In genomic region chr10:123241391-123242141, GRCh38 we compare ENCODE assay signal across 8 cellular contexts.
DNase-seq lines count a peak whose midpoint lies in the region; ATAC-seq lines count a peak whose summit lies in the region.

No MANE protein-coding gene starts in this region.

- H3K27ac ChIP-seq in KOPT-K1 (ENCODE audit: low read depth, low read length, poor library complexity, severe bottlenecking) (peak overlapping the region; percentile 36), trophoblast cell (ENCODE audit: low read depth, low read length) (no peak overlapping the region)
- H3K27ac ChIP-seq in naive thymus-derived CD4-positive, alpha-beta T cell (ENCODE audit: low read depth, low read length): peak overlapping the region; percentile 85

- H3K4ac ChIP-seq in trophoblast cell (ENCODE audit: low read depth, low read length): no peak overlapping the region

- no peaks in the 10 kb centered on the region for H3K27me3 Mint-ChIP-seq in naive thymus-derived CD4-positive, alpha-beta T cell

- H3K4me1 ChIP-seq in naive thymus-derived CD4-positive, alpha-beta T cell (ENCODE audit: control insufficient read depth in 2 of 2, insufficient read depth in 2 of 2, low read length in 2 of 2): peaks cover 24 to 25% of the 10 kb centered on the region in 2 donors
- H3K4me1 ChIP-seq in trophoblast cell (ENCODE audit: control insufficient read depth in 1 of 2, insufficient read depth in 2 of 2, low read length in 2 of 2): no peaks in the 10 kb centered on the region

- CTCF ChIA-PET in naive thymus-derived CD4-positive, alpha-beta T cell (lab: Charles Lee): interaction anchor here (0.8 to 1.8 kb wide), 3 partner anchors 11 to 102 kb away, joined by 3 to 9 read pairs (median 4); partner anchors contain the start of gene BUB3

- H3K14ac ChIP-seq in trophoblast cell (ENCODE audit: low read length): no peak overlapping the region

- peak overlapping the region; percentile 46 to 87 (median 74) for H3K4me3 Mint-ChIP-seq in naive thymus-derived CD4-positive, alpha-beta T cell

- peaks cover 10 to 43% (median 42%) of the 10 kb centered on the region in 7 donors for H3K4me1 Mint-ChIP-seq in naive thymus-derived CD4-positive, alpha-beta T cell

- WGBS in trophoblast cell (ENCODE audit: extremely low coverage, insufficient coverage, insufficient read length): no CpG with 5 or more reads among the region's 7 CpGs

- no peak overlapping the region for H3K9ac ChIP-seq in trophoblast cell (ENCODE audit: low read length)

- H4K8ac ChIP-seq in trophoblast cell (ENCODE audit: low read depth, low read length): no peak overlapping the region

- no peaks in the 10 kb centered on the region for H3K79me2 ChIP-seq in trophoblast cell (ENCODE audit: control insufficient read depth, insufficient read depth, low read length, poor library complexity)

- peaks cover 0 to 13% (median 2%) of the 10 kb centered on the region in 11 donors for H3K9me3 Mint-ChIP-seq in naive thymus-derived CD4-positive, alpha-beta T cell

- no peaks in the 10 kb centered on the region for H3K9me3 ChIP-seq in KOPT-K1 (ENCODE audit: insufficient read depth, low read length, poor library complexity, severe bottlenecking)
- H3K9me3 ChIP-seq in naive thymus-derived CD4-positive, alpha-beta T cell (ENCODE audit: control insufficient read depth in 2 of 3, low read length in 3 of 3): no peaks in the 10 kb centered on the region
- H3K9me3 ChIP-seq in trophoblast cell (ENCODE audit: insufficient read depth, low read depth, low read length): no peaks in the 10 kb centered on the region

- peak overlapping the region; percentile 29 for H3K4me3 ChIP-seq in naive thymus-derived CD4-positive, alpha-beta T cell (ENCODE audit: low read length)
- H3K4me3 ChIP-seq in trophoblast cell (ENCODE audit: low read depth, low read length): no peak overlapping the region

- intact Hi-C loops in naive thymus-derived CD4-positive, alpha-beta T cell (cut with micrococcal nuclease): loop anchor here (1.0 to 5.0 kb wide), 5 partner anchors 81 to 362 kb away; partner anchors contain the start of genes BUB3 (in 2 of the 2), IKZF5 (in 2 of the 2) and FAM24B (in 1 of the 2)

- H3K27me3 ChIP-seq in naive thymus-derived CD4-positive, alpha-beta T cell (ENCODE audit: control insufficient read depth in 2 of 2, insufficient read depth in 2 of 2, low read length in 2 of 2): no peaks in the 10 kb centered on the region
- no peaks in the 10 kb centered on the region for H3K27me3 ChIP-seq in trophoblast cell (ENCODE audit: insufficient read depth, low read length)

- no peak overlapping the region for H2BK12ac ChIP-seq in trophoblast cell (ENCODE audit: low read length)

- H2BK5ac ChIP-seq in trophoblast cell (ENCODE audit: low read depth, low read length, poor library complexity): no peak overlapping the region

- no peak overlapping the region for H3K18ac ChIP-seq in trophoblast cell (ENCODE audit: low read length)

- peak overlapping the region; percentile 92 to 100 (median 98) for H3K27ac Mint-ChIP-seq in naive thymus-derived CD4-positive, alpha-beta T cell

- H3K4me2 ChIP-seq in trophoblast cell (ENCODE audit: low read length): no peak overlapping the region

- peaks cover 0 to 13% (median 5%) of the 10 kb centered on the region in 5 donors for H3K36me3 Mint-ChIP-seq in naive thymus-derived CD4-positive, alpha-beta T cell

- H2AK5ac ChIP-seq in trophoblast cell (ENCODE audit: low read length): no peak overlapping the region

- ATAC-seq in GM18502 (IDR thresholded peaks at IDR 0.05; ENCODE audit: poor library complexity, unreplicated experiment): peak; percentile 84
- ATAC-seq in naive thymus-derived CD4-positive, alpha-beta T cell: peak; percentile 95
- ATAC-seq in HG02588 (IDR thresholded peaks at IDR 0.05; ENCODE audit: unreplicated experiment): no peak

- H3K23ac ChIP-seq in trophoblast cell (ENCODE audit: low read length): no peak overlapping the region

- no peak overlapping the region for H4K91ac ChIP-seq in trophoblast cell (ENCODE audit: low read depth, low read length)

- no peak overlapping the region for H4K12ac ChIP-seq in trophoblast cell (ENCODE audit: low read depth, low read length)

- H2BK120ac ChIP-seq in trophoblast cell (ENCODE audit: insufficient read depth, low read length, poor library complexity): no peak overlapping the region

- no peaks in the 10 kb centered on the region for H3K79me1 ChIP-seq in trophoblast cell (ENCODE audit: low read length)

- POLR2A ChIA-PET in naive thymus-derived CD4-positive, alpha-beta T cell (lab: Charles Lee): interaction anchor here (0.6 to 4.0 kb wide), 11 partner anchors 14 to 1179 kb away, joined by 3 to 31 read pairs (median 4); partner anchors contain the start of gene BUB3

- DNase-seq in activated T-cell treated with anti-CD3 and anti-CD28 coated beads for 1 hour (ENCODE audit: low read depth): peak; percentile 19
- peak; percentile 18 to 92 (median 87) for DNase-seq in naive thymus-derived CD4-positive, alpha-beta T cell
- no peak for DNase-seq in trophoblast cell
- no peak for DNase-seq in COR-L47 (lab: John Stamatoyannopoulos, UW)
- DNase-seq in NCI-H187 treated with DMSO at 0.1 percent for 48 hours (lab: John Stamatoyannopoulos, UW): no peak

- no peaks in the 10 kb centered on the region for H3K36me3 ChIP-seq in KOPT-K1 (ENCODE audit: insufficient read depth, low read length)
- H3K36me3 ChIP-seq in naive thymus-derived CD4-positive, alpha-beta T cell (ENCODE audit: control insufficient read depth in 2 of 3, insufficient read depth in 3 of 3, low read length in 3 of 3): no peaks in the 10 kb centered on the region
- H3K36me3 ChIP-seq in trophoblast cell (ENCODE audit: control insufficient read depth in 1 of 2, insufficient read depth in 2 of 2, low read length in 2 of 2): no peaks in the 10 kb centered on the region

- H2AFZ ChIP-seq in trophoblast cell (ENCODE audit: insufficient read depth, low read length, poor library complexity): no peak overlapping the region

Comparison
In these comparisons a context has a peak if more than half of its experiments do, and no peak if none do; other contexts are left out.
1. DNase-seq: peak in activated T-cell treated with anti-CD3 and anti-CD28 coated beads for 1 hour (single experiment) and naive thymus-derived CD4-positive, alpha-beta T cell (9 of 9); none in trophoblast cell (0 of 2), COR-L47 (single experiment) and NCI-H187 treated with DMSO at 0.1 percent for 48 hours (single experiment).